Comparison of ENCODE assay signal across 26 cellular contexts in genomic region chr16:9909072-9909471, GRCh38.
"Had no signal": no experiment of that assay in that cellular context is flagged by ENCODE, and none has a peak within 500 bp of the region (broad histone marks: within the 10 kb centered on the region; RNA-seq: fewer than 3 reads in every experiment).

No MANE protein-coding gene starts in this region.

- H3K4me3 ChIP-seq: ascending aorta, breast epithelium, esophagus squamous epithelium, pancreas, prostate gland, stomach, tibial artery, upper lobe of right lung had no signal

- DNase-seq: activated CD4-positive, alpha-beta T cell treated with anti-CD3 and anti-CD28 coated beads for 48 hours; activated CD4-positive, alpha-beta T cell treated with anti-CD3 and anti-CD28 coated beads, Interleukin-2, amount 50 U/mL, for 48 hours; activated CD8-positive, alpha-beta memory T cell treated with anti-CD3 and anti-CD28 coated beads, Interleukin-2, amount 50 U/mL, for 4 hours; activated gamma-delta T cell; activated naive CD4-positive, alpha-beta T cell treated with anti-CD3 and anti-CD28 coated beads, Interleukin-2, amount 10 ng/mL, durations not matched to agents 7 days and 5 days; activated naive CD8-positive, alpha-beta T cell treated with anti-CD3 and anti-CD28 coated beads, Interleukin-2, amount 10 ng/mL, durations not matched to agents 7 days and 5 days; activated T-cell treated with anti-CD3 and anti-CD28 coated beads, Interleukin-2, amount 50 U/mL, for 1 hour; central memory CD4-positive, alpha-beta T cell; effector CD4-positive, alpha-beta T cell; esophagus squamous epithelium; islet precursor cell; mammary epithelial cell; stimulated activated CD4-positive, alpha-beta T cell treated with anti-CD3 and anti-CD28 coated beads, Interleukin-15, amount 100 ng/mL, for 24 hours; stimulated activated CD4-positive, alpha-beta T cell treated with anti-CD3 and anti-CD28 coated beads, Interleukin-2, amount 100 ng/mL, for 24 hours; stimulated activated naive B cell treated with anti-CD40 and anti-IgM and Interleukin-4, amounts not matched to agents 10 μg/mL and 1 μg/mL and 100 μg/mL, for 72 hours; stomach; T-helper 17 cell; T1000; tibial artery; upper lobe of right lung; WERI-Rb-1 had no signal

- ATAC-seq: activated CD4-positive, CD25-positive, alpha-beta regulatory T cell treated with anti-CD3 and anti-CD28 coated beads, Interleukin-2, amount 50 U/mL, for 24 hours; stimulated activated naive B cell treated with anti-CD40 and anti-IgM and Interleukin-4, amounts not matched to agents 10 μg/mL and 1 μg/mL and 100 μg/mL, for 72 hours; T-helper 17 cell had no signal
